Comparison of ENCODE assay signal across 9 cellular contexts in the genomic region with DNA sequence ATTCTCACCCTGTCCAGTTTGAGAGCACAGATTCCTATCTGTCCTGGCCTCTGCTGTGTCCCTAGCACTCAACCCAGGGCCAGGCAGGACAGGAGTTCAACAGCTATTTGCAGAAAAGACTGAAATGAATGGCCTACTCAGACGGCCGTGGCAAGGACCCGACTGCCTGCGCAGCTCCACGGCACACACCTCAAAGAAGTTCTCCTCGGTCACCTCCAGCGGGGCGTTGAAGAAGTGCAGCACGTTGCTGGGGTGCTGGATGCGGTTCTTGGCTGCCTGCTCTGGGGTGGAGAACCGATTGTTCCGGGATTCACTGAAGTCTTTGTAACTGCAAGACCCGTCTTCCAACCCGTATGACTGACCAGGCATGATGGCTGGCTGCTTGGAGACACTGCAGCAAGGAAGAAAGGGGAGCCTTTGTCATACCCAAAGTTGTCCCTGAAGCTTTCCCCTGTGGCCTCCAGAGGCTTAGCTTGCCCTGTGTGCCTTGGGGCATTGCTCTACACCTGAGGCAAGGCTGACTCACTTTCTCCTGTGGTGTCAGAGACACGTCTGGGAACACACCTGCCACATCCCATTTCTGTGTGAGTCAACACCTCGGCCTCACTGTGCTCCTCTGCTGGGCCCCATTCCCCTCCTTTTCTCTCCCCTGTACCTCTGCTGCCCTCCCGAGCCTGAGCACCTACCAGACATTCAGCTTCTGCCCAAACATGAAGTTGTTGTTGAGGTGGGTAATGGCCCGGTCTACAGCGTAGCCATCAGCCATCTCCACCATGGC. TPM values are rescaled to one million over a fixed set of nuclear protein-coding genes. Genes with fewer than 3 reads are reported as not detected.
DNase-seq lines count a peak whose midpoint lies in the region; ATAC-seq, FAIRE-seq and TF ChIP-seq lines count a peak whose summit lies in the region.
"Had no signal": no experiment of that assay in that cellular context is flagged by ENCODE, and none has a peak within 500 bp of the region (broad histone marks: within the 10 kb centered on the region; RNA-seq: fewer than 3 reads in every experiment).

No MANE protein-coding gene starts in this region.

- no peak overlapping the region for H2BK120ac ChIP-seq in H1 (replicated peaks; ENCODE audit: low read depth, low read length)

- H2BK15ac ChIP-seq in H1 (ENCODE audit: low read length): no peak overlapping the region

- no peaks in the 10 kb centered on the region for H3K23me2 ChIP-seq in H1 (ENCODE audit: low read depth, low read length)

- H3K36me3 Mint-ChIP-seq in activated CD4-positive, alpha-beta T cell treated with anti-CD3 and anti-CD28 coated beads for 36 hours (ENCODE audit: low read depth): peaks cover 83% of the 10 kb centered on the region

- H3K4me1 Mint-ChIP-seq in activated CD4-positive, alpha-beta T cell treated with anti-CD3 and anti-CD28 coated beads for 36 hours: peaks cover 55% of the 10 kb centered on the region

- H3K4me3 ChIP-seq in H1 (ENCODE audit: extremely low read depth in 1 of 4, insufficient read depth in 2 of 4, low read depth in 3 of 4, low read length in 4 of 4) (no peak overlapping the region), spleen (no peak overlapping the region)

- TF ChIP-seq POLR2A in H1 (IDR thresholded peaks at IDR 0.05; ENCODE audit: control extremely low read depth in 1 of 2, low read depth in 2 of 2, low read length in 2 of 2) (peak in 1 of 2 experiments; percentile 49; a peak in 2 of 3 replicates), spleen (IDR thresholded peaks at IDR 0.05) (no peak)

- no peak overlapping the region for H3K4ac ChIP-seq in H1 (replicated peaks; ENCODE audit: insufficient read length, low read depth, low read length)

- no peak overlapping the region; a peak in 1 of 7 replicates for H3K9ac ChIP-seq in H1 (replicated peaks in 1 of 4; ENCODE audit: extremely low read depth in 1 of 4, low read depth in 3 of 4, low read length in 3 of 4)

- H2AK5ac ChIP-seq in H1 (ENCODE audit: low read depth, low read length): no peak overlapping the region

- peak overlapping the region; percentile 39; the same call in 1 of the 2 replicates for H2BK5ac ChIP-seq in H1 (ENCODE audit: low read depth, low read length)

- WGBS in H1 (ENCODE audit: extremely low coverage in 1 of 2, insufficient coverage in 1 of 2, insufficient read length in 1 of 2, insufficient replicate concordance in 2 of 2, low coverage in 1 of 2, low lambda C conversion rate in 2 of 2, missing lambda C conversion rate in 1 of 2), 2 experiments: 89% methylated on average over 19 of the region's 19 CpGs; no CpG with 5 or more reads in 1 of the 2 experiments
- WGBS in spleen, 5 donors: 75 to 90% (median 86%) methylated on average over 19 of the region's 19 CpGs

- no peak for FAIRE-seq in H1 (lab: Jason Lieb, UNC)

- H3K79me2 ChIP-seq in H1 (ENCODE audit: control insufficient read depth in 1 of 2, insufficient read depth in 2 of 2, low read length in 2 of 2): peaks cover 0 to 22% of the 10 kb centered on the region in 2 experiments; a peak in 2 of 4 replicates

- H3K36me3 ChIP-seq in H1 (ENCODE audit: control insufficient read depth in 2 of 4, insufficient read depth in 4 of 4, low read length in 3 of 4) (peaks cover 68 to 81% (median 75%) of the 10 kb centered on the region in 4 experiments), spleen (peaks cover 10 to 91% (median 87%) of the 10 kb centered on the region in 6 donors)

- H3K14ac ChIP-seq in H1 (ENCODE audit: insufficient read length): no peak overlapping the region

- no peaks in the 10 kb centered on the region for H3K4me1 ChIP-seq in H1 (replicated peaks in 1 of 4; ENCODE audit: control insufficient read depth in 3 of 4, insufficient read depth in 4 of 4, low read length in 3 of 4)
- H3K4me1 ChIP-seq in spleen: peaks cover 9 to 76% (median 51%) of the 10 kb centered on the region in 6 donors

- intact Hi-C loops in activated CD4-positive, alpha-beta T cell treated with anti-CD3 and anti-CD28 coated beads for 36 hours (cut with DNase I, micrococcal nuclease): loop anchor here in 1 of 2 experiments (1.0 to 2.0 kb wide), 2 partner anchors 102 to 109 kb away; no protein-coding TSS in a partner anchor
- intact Hi-C loops in spleen (cut with DNase I; ENCODE audit: low total_unique reads): no loop called here

- H3K23ac ChIP-seq in H1 (ENCODE audit: insufficient read length): no peak overlapping the region

- H3K56ac ChIP-seq in H1 (replicated peaks; ENCODE audit: insufficient read length, low read depth, low read length): no peak overlapping the region

- H4K8ac ChIP-seq in H1 (ENCODE audit: extremely low read depth, insufficient read depth, low read length): peak overlapping the region; percentile 76; the same call in 1 of the 2 replicates

- POLR2A ChIA-PET in activated CD4-positive, alpha-beta T cell treated with anti-CD3 and anti-CD28 coated beads for 36 hours (lab: Charles Lee): interaction anchor here (0.5 to 1.6 kb wide), 9 partner anchors 9 to 103 kb away, joined by 3 to 7 read pairs (median 4); a partner anchor contains a TSS
- POLR2A ChIA-PET in H1 (lab: Charles Lee; ENCODE audit: partially characterized antibody): interaction anchor here (0.7 to 14.2 kb wide), 23 partner anchors 7 to 361 kb away, joined by 3 to 376 read pairs (median 3); a partner anchor contains a TSS

- H3K27ac Mint-ChIP-seq in activated CD4-positive, alpha-beta T cell treated with anti-CD3 and anti-CD28 coated beads for 36 hours: peak overlapping the region; percentile 86

- TF ChIP-seq CTCF in H1 (IDR thresholded peaks at IDR 0.05; ENCODE audit: control extremely low read depth in 1 of 3, insufficient read depth in 1 of 3, low read depth in 1 of 3, low read length in 3 of 3): no peak
- TF ChIP-seq CTCF in spleen (IDR thresholded peaks at IDR 0.05 in 8 of 11, conservative IDR thresholded peaks at IDR 0.05 in 3 of 11): no peak
- no peak for TF ChIP-seq CTCF in GM20000 (IDR thresholded peaks at IDR 0.05; ENCODE audit: extremely low read depth, missing control alignments)

- CTCF ChIA-PET in activated CD4-positive, alpha-beta T cell treated with anti-CD3 and anti-CD28 coated beads for 36 hours (lab: Charles Lee): interaction anchor here (0.6 to 1.3 kb wide), 6 partner anchors 11 to 108 kb away, joined by 3 to 6 read pairs (median 4); no protein-coding TSS in a partner anchor
- CTCF ChIA-PET in H1 (lab: Charles Lee; ENCODE audit: partially characterized antibody): interaction anchor here (0.6 to 1.5 kb wide), 5 partner anchors 9 to 501 kb away, joined by 3 to 4 read pairs (median 3); a partner anchor contains a TSS

- DNase-seq in DMS53 (lab: John Stamatoyannopoulos, UW) (peak; percentile 99), H1 (ENCODE audit: low read depth in 1 of 2, low spot score in 2 of 2) (no peak), spleen (peak; percentile 60), GM20000 (ENCODE audit: low spot score) (no peak), NCI-H1417 (lab: John Stamatoyannopoulos, UW) (no peak), substantia nigra (lab: John Stamatoyannopoulos, UW) (no peak)
- peak; percentile 89 for DNase-seq in activated CD4-positive, alpha-beta T cell treated with anti-CD3 and anti-CD28 coated beads for 36 hours
- DNase-seq: T-helper 1 cell had no signal

- no peak overlapping the region for H2BK20ac ChIP-seq in H1 (ENCODE audit: low read length)

- no peak for TF ChIP-seq RAD21 in H1 (IDR thresholded peaks at IDR 0.05 in 1 of 2, conservative IDR thresholded peaks at IDR 0.05 in 1 of 2; ENCODE audit: low read depth in 2 of 2, low read length in 2 of 2)

- peak; percentile 83 for ATAC-seq in activated CD4-positive, alpha-beta T cell treated with anti-CD3 and anti-CD28 coated beads for 36 hours
- ATAC-seq in HG03039 (IDR thresholded peaks at IDR 0.05; ENCODE audit: unreplicated experiment): no peak

- no peak overlapping the region for H3K18ac ChIP-seq in H1 (ENCODE audit: extremely low read depth, low read length)

- peaks cover 7% of the 10 kb centered on the region; the same call in 1 of the 2 replicates for H3K79me1 ChIP-seq in H1 (ENCODE audit: low read depth, low read length)

- H3K27ac ChIP-seq in H1 (ENCODE audit: low read depth, low read length) (no peak overlapping the region; the same call in 1 of the 2 replicates), spleen (peak overlapping the region in 6 of 8 donors; percentile 27 to 99 (median 72)), substantia nigra (ENCODE audit: low read depth, low read length, poor library complexity, severe bottlenecking) (no peak overlapping the region)

- H2BK12ac ChIP-seq in H1 (ENCODE audit: low read depth, low read length): no peak overlapping the region

- peak overlapping the region; percentile 9 for H3K4me3 Mint-ChIP-seq in activated CD4-positive, alpha-beta T cell treated with anti-CD3 and anti-CD28 coated beads for 36 hours

- H4K91ac ChIP-seq in H1 (replicated peaks; ENCODE audit: insufficient read length, low read length): no peak overlapping the region

- no peak overlapping the region for H3K4me2 ChIP-seq in H1 (ENCODE audit: insufficient read depth in 1 of 2, low read depth in 2 of 2, low read length in 2 of 2)

- H4K5ac ChIP-seq in H1 (ENCODE audit: insufficient read length, low read depth, low read length): no peak overlapping the region

- H2AFZ ChIP-seq in H1 (ENCODE audit: low read length): no peak overlapping the region

- no peaks in the 10 kb centered on the region for H3K27me3 ChIP-seq in H1 (replicated peaks in 1 of 4; ENCODE audit: control insufficient read depth in 3 of 4, extremely low read depth in 1 of 4, insufficient read depth in 3 of 4, low read length in 3 of 4)
- no peaks in the 10 kb centered on the region for H3K27me3 ChIP-seq in spleen (replicated peaks in 1 of 7)

- H4K20me1 ChIP-seq in H1 (replicated peaks in 1 of 2; ENCODE audit: control insufficient read depth in 1 of 2, insufficient read depth in 2 of 2, low read length in 2 of 2): peaks cover 27 to 40% of the 10 kb centered on the region in 2 experiments

- no peaks in the 10 kb centered on the region for H3K9me3 Mint-ChIP-seq in activated CD4-positive, alpha-beta T cell treated with anti-CD3 and anti-CD28 coated beads for 36 hours (ENCODE audit: low read depth)

- TF ChIP-seq EP300 in H1 (IDR thresholded peaks at IDR 0.05; ENCODE audit: borderline replicate concordance in 1 of 2, low read depth in 2 of 2, low read length in 2 of 2): no peak

- H3K27me3 Mint-ChIP-seq in activated CD4-positive, alpha-beta T cell treated with anti-CD3 and anti-CD28 coated beads for 36 hours: no peaks in the 10 kb centered on the region

- H3K9me3 ChIP-seq in H1 (ENCODE audit: insufficient read depth in 2 of 2, low read depth in 1 of 2, low read length in 1 of 2): no peaks in the 10 kb centered on the region
- no peaks in the 10 kb centered on the region for H3K9me3 ChIP-seq in spleen

RNA-seq across cellular contexts. Expression of a gene that starts 6.8 kb away (rescaled TPM):
- 100 to 1,000 TPM; 114 to 154 TPM for total RNA-seq in activated CD4-positive, alpha-beta T cell treated with anti-CD3 and anti-CD28 coated beads for 36 hours
- total RNA-seq in H1 (2021; fragmentation: NEBNext Ultra II Directional; extraction: Animal tissue kit (Norgen Biotek cat#: 25700)): 101 and 103 TPM in 2 replicates
- polyA plus RNA-seq in H1 (2011; rRNA removed): 147 and 173 TPM in 2 replicates
- polyA plus RNA-seq in H1 (2011; cell fraction: cytosol; rRNA removed): 160 TPM
- polyA plus RNA-seq in H1 (2011; cell fraction: nucleus; rRNA removed): 263 TPM
- 130 to 213 TPM (median 176 TPM) in 4 replicates for polyA plus RNA-seq in H1 (2012, experiment 1 of 2)
- 162 TPM for polyA plus RNA-seq in H1 (2012, experiment 2 of 2)
- polyA plus RNA-seq in H1 (2013, experiment 1 of 2): 191 TPM
- polyA plus RNA-seq in H1 (2013, experiment 2 of 2): 181 TPM
- 55.4 and 74.7 TPM in 2 replicates for polyA minus RNA-seq in H1 (2011; rRNA and poly(A)+ RNA removed)
- 34.3 TPM for polyA minus RNA-seq in H1 (2011; cell fraction: cytosol; rRNA and poly(A)+ RNA removed)
- polyA minus RNA-seq in H1 (2011; cell fraction: nucleus; rRNA and poly(A)+ RNA removed): 30.0 TPM
- 100 to 1,000 TPM; 119 to 293 (median 191) TPM for total RNA-seq in spleen
- 100 to 1,000 TPM; 196 to 370 (median 216) TPM for polyA plus RNA-seq in spleen

RNA-seq across cellular contexts. Expression of a gene that starts 11.4 kb away (rescaled TPM):
- total RNA-seq in activated CD4-positive, alpha-beta T cell treated with anti-CD3 and anti-CD28 coated beads for 36 hours: 100 to 1,000 TPM; 714 to 722 TPM
- total RNA-seq in H1 (2021; fragmentation: NEBNext Ultra II Directional; extraction: Animal tissue kit (Norgen Biotek cat#: 25700)): 711 and 779 TPM in 2 replicates
- polyA plus RNA-seq in H1 (2011; rRNA removed) (403 and 404 TPM in 2 replicates), spleen (100 to 1,000 TPM; 147 to 175 (median 168) TPM)
- 354 TPM for polyA plus RNA-seq in H1 (2011; cell fraction: cytosol; rRNA removed)
- 541 TPM for polyA plus RNA-seq in H1 (2011; cell fraction: nucleus; rRNA removed)
- polyA plus RNA-seq in H1 (2012, experiment 1 of 2): 683 to 1,004 TPM (median 711 TPM) in 4 replicates
- polyA plus RNA-seq in H1 (2012, experiment 2 of 2): 537 TPM
- 480 TPM for polyA plus RNA-seq in H1 (2013, experiment 1 of 2)
- polyA plus RNA-seq in H1 (2013, experiment 2 of 2): 470 TPM
- 621 and 711 TPM in 2 replicates for polyA minus RNA-seq in H1 (2011; rRNA and poly(A)+ RNA removed)
- polyA minus RNA-seq in H1 (2011; cell fraction: cytosol; rRNA and poly(A)+ RNA removed): 351 TPM
- polyA minus RNA-seq in H1 (2011; cell fraction: nucleus; rRNA and poly(A)+ RNA removed): 254 TPM
- 100 to 1,000 TPM; 188 to 357 (median 294) TPM for total RNA-seq in spleen

RNA-seq across cellular contexts. Expression of a gene that starts 25.7 kb away (rescaled TPM):
- 1 to 10 TPM in 1 of 2 experiments, under 1 TPM in 1; 0.59 to 1.1 TPM for total RNA-seq in activated CD4-positive, alpha-beta T cell treated with anti-CD3 and anti-CD28 coated beads for 36 hours
- total RNA-seq in H1 (2021; fragmentation: NEBNext Ultra II Directional; extraction: Animal tissue kit (Norgen Biotek cat#: 25700)): 0.37 and 0.54 TPM in 2 replicates
- 0.32 and 0.71 TPM in 2 replicates for polyA plus RNA-seq in H1 (2011; rRNA removed)
- polyA plus RNA-seq in H1 (2011; cell fraction: cytosol; rRNA removed): 0.19 TPM
- 1.3 TPM for polyA plus RNA-seq in H1 (2011; cell fraction: nucleus; rRNA removed)
- 0.43 to 0.45 TPM in 2 of 4 replicates, not detected in the others for polyA plus RNA-seq in H1 (2012, experiment 1 of 2)
- 0.14 TPM for polyA plus RNA-seq in H1 (2012, experiment 2 of 2)
- polyA plus RNA-seq in H1 (2013, experiment 1 of 2): 0.43 TPM
- 0.13 TPM for polyA plus RNA-seq in H1 (2013, experiment 2 of 2)
- 0.35 and 0.37 TPM in 2 replicates for polyA minus RNA-seq in H1 (2011; rRNA and poly(A)+ RNA removed)
- polyA minus RNA-seq in H1 (2011; cell fraction: cytosol; rRNA and poly(A)+ RNA removed): not detected
- not detected for polyA minus RNA-seq in H1 (2011; cell fraction: nucleus; rRNA and poly(A)+ RNA removed)
- total RNA-seq in spleen: 1 to 10 TPM; 1.1 to 7.5 (median 2.8) TPM
- polyA plus RNA-seq in spleen: 1 to 10 TPM; 2.9 to 9.6 (median 9.3) TPM

RNA-seq across cellular contexts. Expression of a gene that starts 39.7 kb away (rescaled TPM):
- total RNA-seq in activated CD4-positive, alpha-beta T cell treated with anti-CD3 and anti-CD28 coated beads for 36 hours: 10 to 100 TPM; 85.8 to 90.3 TPM
- total RNA-seq in H1 (2021; fragmentation: NEBNext Ultra II Directional; extraction: Animal tissue kit (Norgen Biotek cat#: 25700)): 11.9 and 14.2 TPM in 2 replicates
- polyA plus RNA-seq in H1 (2011; rRNA removed) (11.1 and 13.1 TPM in 2 replicates), spleen (10 to 100 TPM; 26.6 to 42.5 (median 36.0) TPM)
- 11.5 TPM for polyA plus RNA-seq in H1 (2011; cell fraction: cytosol; rRNA removed)
- 9.9 TPM for polyA plus RNA-seq in H1 (2011; cell fraction: nucleus; rRNA removed)
- polyA plus RNA-seq in H1 (2012, experiment 1 of 2): 8.3 to 13.8 TPM (median 11.4 TPM) in 4 replicates
- polyA plus RNA-seq in H1 (2012, experiment 2 of 2): 16.6 TPM
- 12.7 TPM for polyA plus RNA-seq in H1 (2013, experiment 1 of 2)
- 10.9 TPM for polyA plus RNA-seq in H1 (2013, experiment 2 of 2)
- 2.9 and 4.1 TPM in 2 replicates for polyA minus RNA-seq in H1 (2011; rRNA and poly(A)+ RNA removed)
- 4.3 TPM for polyA minus RNA-seq in H1 (2011; cell fraction: cytosol; rRNA and poly(A)+ RNA removed)
- polyA minus RNA-seq in H1 (2011; cell fraction: nucleus; rRNA and poly(A)+ RNA removed): 6.0 TPM
- 10 to 100 TPM; 14.5 to 31.3 (median 26.5) TPM for total RNA-seq in spleen

RNA-seq across cellular contexts. Expression of a gene that starts 49.4 kb away (rescaled TPM):
- total RNA-seq in activated CD4-positive, alpha-beta T cell treated with anti-CD3 and anti-CD28 coated beads for 36 hours: not detected
- not detected in 2 replicates for total RNA-seq in H1 (2021; fragmentation: NEBNext Ultra II Directional; extraction: Animal tissue kit (Norgen Biotek cat#: 25700))
- polyA plus RNA-seq in H1 (2011; rRNA removed): 3.6 and 6.2 TPM in 2 replicates
- 4.2 TPM for polyA plus RNA-seq in H1 (2011; cell fraction: cytosol; rRNA removed)
- polyA plus RNA-seq in H1 (2011; cell fraction: nucleus; rRNA removed): 1.9 TPM
- polyA plus RNA-seq in H1 (2012, experiment 1 of 2): 1.1 to 2.9 TPM (median 1.6 TPM) in 4 replicates
- polyA plus RNA-seq in H1 (2012, experiment 2 of 2): not detected
- polyA plus RNA-seq in H1 (2013, experiment 1 of 2): 0.85 TPM
- 0.57 TPM for polyA plus RNA-seq in H1 (2013, experiment 2 of 2)
- polyA minus RNA-seq in H1 (2011; rRNA and poly(A)+ RNA removed): not detected in 2 replicates
- polyA minus RNA-seq in H1 (2011; cell fraction: cytosol; rRNA and poly(A)+ RNA removed): not detected
- not detected for polyA minus RNA-seq in H1 (2011; cell fraction: nucleus; rRNA and poly(A)+ RNA removed)
- 10 to 100 TPM in 2 of 7 donors, 1 to 10 TPM in 2, not detected in 3; 1.1 to 60.3 (median 17.5) TPM for total RNA-seq in spleen
- 100 to 1,000 TPM in 2 of 3 donors, 1 to 10 TPM in 1; 1.1 to 167 (median 116) TPM for polyA plus RNA-seq in spleen

Comparison
In these comparisons a context has a peak if more than half of its experiments do, and no peak if none do; other contexts are left out.
1. DNase-seq: peak in DMS53 (single experiment), activated CD4-positive, alpha-beta T cell treated with anti-CD3 and anti-CD28 coated beads for 36 hours (single experiment) and spleen (single experiment); none in H1 (0 of 2), GM20000 (single experiment), NCI-H1417 (0 of 3) and substantia nigra (0 of 49).
2. H3K27ac ChIP-seq: peak in spleen (6 of 8); none in H1 (single experiment) and substantia nigra (single experiment).